In genomic region chr2:147197754-147198153, GRCh38 we compare ENCODE assay signal across 27 cellular contexts.
A peak's percentile ranks its signal among the peaks of the same experiment; 100 is the strongest.
DNase-seq lines count a peak whose midpoint lies in the region; ATAC-seq and TF ChIP-seq lines count a peak whose summit lies in the region.
"Had no signal": no experiment of that assay in that cellular context is flagged by ENCODE, and none has a peak within 500 bp of the region (broad histone marks: within the 10 kb centered on the region; RNA-seq: fewer than 3 reads in every experiment).

No MANE protein-coding gene starts in this region.

- H4K8ac ChIP-seq in mesendoderm (ENCODE audit: low read depth, low read length), result no peak overlapping the region

- no peak overlapping the region for H3K27ac ChIP-seq in mesendoderm (ENCODE audit: low read depth, low read length)
- H3K27ac ChIP-seq: breast epithelium, prostate gland, RWPE1, sigmoid colon, tibial nerve, WERI-Rb-1 had no signal

- no peak overlapping the region for H3K4me2 ChIP-seq in mesendoderm (ENCODE audit: low read length)

- no peaks in the 10 kb centered on the region for H3K79me2 ChIP-seq in mesendoderm (ENCODE audit: control insufficient read depth, insufficient read depth, low read length)

- no peak overlapping the region for H3K4me3 ChIP-seq in mesendoderm (ENCODE audit: low read length)
- H3K4me3 ChIP-seq: breast epithelium, prostate gland, sigmoid colon, tibial nerve had no signal

- H3K27me3 Mint-ChIP-seq in natural killer cell (ENCODE audit: low read depth in 2 of 2), result peaks cover 0 to 9% of the 10 kb centered on the region in 2 donors
- H3K27me3 Mint-ChIP-seq: naive B cell, T-cell had no signal

- H3K27me3 ChIP-seq in mesendoderm (ENCODE audit: insufficient read depth, low read length, poor library complexity), result no peaks in the 10 kb centered on the region
- H3K27me3 ChIP-seq: breast epithelium, sigmoid colon, tibial nerve had no signal

- H3K36me3 Mint-ChIP-seq in natural killer cell, result no peaks in the 10 kb centered on the region
- H3K36me3 Mint-ChIP-seq: activated naive CD8-positive, alpha-beta T cell; mesothelial cell of epicardium; naive B cell; T-cell had no signal

- H3K4me1 ChIP-seq in mesendoderm (ENCODE audit: control insufficient read depth, low read depth, low read length), result no peaks in the 10 kb centered on the region
- H3K4me1 ChIP-seq: breast epithelium, prostate gland, sigmoid colon, tibial nerve had no signal

- H2BK5ac ChIP-seq in mesendoderm (ENCODE audit: low read length), result no peak overlapping the region

- H3K23ac ChIP-seq in mesendoderm (ENCODE audit: low read length), result no peak overlapping the region

- peak overlapping the region; percentile 28 for H3K18ac ChIP-seq in mesendoderm (ENCODE audit: low read length)

- intact Hi-C loops in natural killer cell (cut with micrococcal nuclease), result no loop called here

- no peak overlapping the region for H2AK5ac ChIP-seq in mesendoderm (ENCODE audit: low read length)

- no peak overlapping the region for H3K4ac ChIP-seq in mesendoderm (ENCODE audit: low read depth, low read length)

- DNase-seq in DMS79 treated with DMSO at 0.1 percent for 48 hours (lab: John Stamatoyannopoulos, UW), result peak; percentile 98
- DNase-seq in NCI-H1092 treated with DMSO at 0.1 percent for 48 hours (lab: John Stamatoyannopoulos, UW), result peak; percentile 74
- DNase-seq in NCI-H2171 (lab: John Stamatoyannopoulos, UW), result peak; percentile 43
- DNase-seq in mesendoderm, result no peak
- no peak for DNase-seq in stimulated activated naive CD8-positive, alpha-beta T cell treated with anti-CD3 and anti-CD28 coated beads, Interleukin-15, Interleukin-2, amounts not matched to agents 100 U/mL and 50 U/mL, for 24 hours
- no peak for DNase-seq in natural killer cell
- DNase-seq: activated CD4-positive, alpha-beta T cell treated with anti-CD3 and anti-CD28 coated beads for 48 hours; activated effector memory CD4-positive, alpha-beta T cell treated with Interleukin-2 at 50 U/mL for 16 hours; activated T-cell treated with anti-CD3 and anti-CD28 coated beads, Interleukin-2, amount 50 U/mL, for 1 hour; HFFc6; kidney glomerular epithelial cell; naive B cell; NCI-H1048; NCI-H345; NCI-H82; sigmoid colon; stimulated activated CD4-positive, alpha-beta T cell treated with anti-CD3 and anti-CD28 coated beads, Interleukin-12 subunit alpha, Interleukin-12 subunit beta, amount 100 ng/mL, for 4 hours; stimulated activated CD4-positive, alpha-beta T cell treated with anti-CD3 and anti-CD28 coated beads, Interleukin-2, amount 100 ng/mL, for 48 hours; T-cell; WERI-Rb-1 had no signal

- no peaks in the 10 kb centered on the region for H3K79me1 ChIP-seq in mesendoderm (ENCODE audit: low read length)

- H3K9me3 Mint-ChIP-seq in natural killer cell, result peaks cover 0 to 3% of the 10 kb centered on the region in 2 donors
- H3K9me3 Mint-ChIP-seq: T-cell had no signal

- no peak for ATAC-seq in stimulated activated naive CD8-positive, alpha-beta T cell treated with anti-CD3 and anti-CD28 coated beads, Interleukin-15, Interleukin-2, amounts not matched to agents 100 U/mL and 50 U/mL, for 24 hours
- ATAC-seq in HG03565 (IDR thresholded peaks at IDR 0.05; ENCODE audit: unreplicated experiment) (no peak), natural killer cell (no peak)
- ATAC-seq: T-cell had no signal

- WGBS in mesendoderm (ENCODE audit: extremely low coverage, insufficient coverage, low lambda C conversion rate), result no CpG with 5 or more reads among the region's 3 CpGs

- TF ChIP-seq CTCF in natural killer cell (IDR thresholded peaks at IDR 0.05), result no peak

- H2BK120ac ChIP-seq in mesendoderm (ENCODE audit: low read depth, low read length), result no peak overlapping the region

- H3K4me3 Mint-ChIP-seq in natural killer cell, result no peak overlapping the region
- H3K4me3 Mint-ChIP-seq: activated naive CD8-positive, alpha-beta T cell; HFFc6; mesothelial cell of epicardium; naive B cell; T-cell had no signal

- H3K4me1 Mint-ChIP-seq in natural killer cell, result no peaks in the 10 kb centered on the region
- H3K4me1 Mint-ChIP-seq: naive B cell, T-cell had no signal

- no peaks in the 10 kb centered on the region for H3K36me3 ChIP-seq in mesendoderm (ENCODE audit: control insufficient read depth, insufficient read depth, low read length)
- H3K36me3 ChIP-seq: breast epithelium, prostate gland, sigmoid colon, tibial nerve, WERI-Rb-1 had no signal

- H2BK15ac ChIP-seq in mesendoderm (replicated peaks; ENCODE audit: low read depth), result no peak overlapping the region

- no peak overlapping the region for H3K56ac ChIP-seq in mesendoderm (ENCODE audit: low read length)

- H3K27ac Mint-ChIP-seq in natural killer cell, result no peak overlapping the region
- H3K27ac Mint-ChIP-seq: activated naive CD8-positive, alpha-beta T cell; HFFc6; mesothelial cell of epicardium; naive B cell; T-cell had no signal

- no peak overlapping the region for H4K5ac ChIP-seq in mesendoderm (ENCODE audit: low read length)

- no peak overlapping the region for H3K9ac ChIP-seq in mesendoderm (ENCODE audit: low read length)

Comparison
In these comparisons a context has a peak if more than half of its experiments do, and no peak if none do; other contexts are left out.
1. DNase-seq: peak in DMS79 treated with DMSO at 0.1 percent for 48 hours (single experiment), NCI-H1092 treated with DMSO at 0.1 percent for 48 hours (single experiment) and NCI-H2171 (single experiment); none in mesendoderm (single experiment), stimulated activated naive CD8-positive, alpha-beta T cell treated with anti-CD3 and anti-CD28 coated beads, Interleukin-15, Interleukin-2, amounts not matched to agents 100 U/mL and 50 U/mL, for 24 hours (single experiment) and natural killer cell (single experiment).